Comparison of ENCODE assay signal across 8 cellular contexts in the genomic region with DNA sequence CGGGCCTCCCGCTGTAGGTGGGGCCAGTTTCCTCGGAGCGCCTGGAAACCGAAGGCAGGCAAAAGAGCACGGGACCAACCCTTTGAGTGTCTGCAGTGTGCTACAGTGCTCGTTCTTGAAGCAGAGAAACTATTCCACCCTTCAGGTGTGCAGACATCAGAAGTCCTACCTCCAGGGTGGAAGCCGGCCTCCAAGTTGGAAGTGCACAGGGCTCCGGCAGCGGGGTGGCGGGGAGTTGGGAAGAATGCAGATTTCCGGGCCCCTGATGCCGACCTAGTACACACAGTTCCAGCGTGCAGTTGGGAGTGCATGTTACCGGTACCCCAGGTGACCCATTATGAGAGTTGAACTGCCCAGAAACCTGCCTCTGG. TPM values are rescaled to one million over a fixed set of nuclear protein-coding genes. Genes with fewer than 3 reads are reported as not detected.
A peak's percentile ranks its signal among the peaks of the same experiment; 100 is the strongest.
DNase-seq lines count a peak whose midpoint lies in the region; ATAC-seq and TF ChIP-seq lines count a peak whose summit lies in the region.

No MANE protein-coding gene starts in this region.

- H3K4me1 Mint-ChIP-seq in activated naive CD4-positive, alpha-beta T cell treated with anti-CD3 and anti-CD28 coated beads for 36 hours (ENCODE audit: low read depth): peaks cover 58% of the 10 kb centered on the region
- H3K4me1 Mint-ChIP-seq in memory B cell: peaks cover 42% of the 10 kb centered on the region
- peaks cover 34% of the 10 kb centered on the region for H3K4me1 Mint-ChIP-seq in type B pancreatic cell (ENCODE audit: unreplicated experiment)

- H3K27me3 Mint-ChIP-seq in activated naive CD4-positive, alpha-beta T cell treated with anti-CD3 and anti-CD28 coated beads for 36 hours (ENCODE audit: low read depth): no peaks in the 10 kb centered on the region
- H3K27me3 Mint-ChIP-seq in memory B cell: no peaks in the 10 kb centered on the region
- no peaks in the 10 kb centered on the region for H3K27me3 Mint-ChIP-seq in type B pancreatic cell

- TF ChIP-seq CTCF in astrocyte of the spinal cord (IDR thresholded peaks at IDR 0.05; ENCODE audit: low read depth, low read length) (no peak), type B pancreatic cell (conservative IDR thresholded peaks at IDR 0.05) (no peak)

- H3K36me3 Mint-ChIP-seq in activated naive CD4-positive, alpha-beta T cell treated with anti-CD3 and anti-CD28 coated beads for 36 hours (ENCODE audit: low read depth): peaks cover 12% of the 10 kb centered on the region
- peaks cover 8% of the 10 kb centered on the region for H3K36me3 Mint-ChIP-seq in memory B cell
- no peaks in the 10 kb centered on the region for H3K36me3 Mint-ChIP-seq in type B pancreatic cell

- H3K4me3 ChIP-seq in astrocyte of the spinal cord (ENCODE audit: low read depth, low read length): peak overlapping the region; percentile 57

- ATAC-seq in memory B cell (ENCODE audit: low read depth) (no peak), HG03159 (IDR thresholded peaks at IDR 0.05; ENCODE audit: unreplicated experiment) (no peak)

- no peak for DNase-seq in activated naive CD4-positive, alpha-beta T cell treated with anti-CD3 and anti-CD28 coated beads for 36 hours
- DNase-seq in activated naive CD4-positive, alpha-beta T cell (lab: John Stamatoyannopoulos, UW): no peak
- DNase-seq in astrocyte of the spinal cord (ENCODE audit: low read depth, low spot score): no peak
- DNase-seq in memory B cell (ENCODE audit: low spot score in 2 of 2): no peak
- no peak for DNase-seq in type B pancreatic cell (ENCODE audit: extremely low spot score, unreplicated experiment)
- DNase-seq in H4 (ENCODE audit: low spot score): no peak
- DNase-seq in putamen (ENCODE audit: low spot score): no peak

- intact Hi-C loops in activated naive CD4-positive, alpha-beta T cell treated with anti-CD3 and anti-CD28 coated beads for 36 hours (cut with micrococcal nuclease): loop anchor here (1.0 to 5.0 kb wide), 5 partner anchors 9 to 337 kb away; a partner anchor contains a TSS

- no peaks in the 10 kb centered on the region for H3K9me3 Mint-ChIP-seq in activated naive CD4-positive, alpha-beta T cell treated with anti-CD3 and anti-CD28 coated beads for 36 hours
- H3K9me3 Mint-ChIP-seq in memory B cell (no peaks in the 10 kb centered on the region), type B pancreatic cell (no peaks in the 10 kb centered on the region)

- in situ Hi-C loops in astrocyte of the spinal cord (cut with HindIII; ENCODE audit: low sequenced_read_pairs): no loop called here

- H3K4me3 Mint-ChIP-seq in activated naive CD4-positive, alpha-beta T cell treated with anti-CD3 and anti-CD28 coated beads for 36 hours: peak overlapping the region; percentile 86
- H3K4me3 Mint-ChIP-seq in memory B cell: peak overlapping the region; percentile 96
- peak overlapping the region; percentile 93 for H3K4me3 Mint-ChIP-seq in type B pancreatic cell

- H3K27ac Mint-ChIP-seq in activated naive CD4-positive, alpha-beta T cell treated with anti-CD3 and anti-CD28 coated beads for 36 hours: peak overlapping the region; percentile 89
- H3K27ac Mint-ChIP-seq in memory B cell: peak overlapping the region; percentile 99
- H3K27ac Mint-ChIP-seq in type B pancreatic cell: peak overlapping the region; percentile 97

- CTCF ChIA-PET in activated naive CD4-positive, alpha-beta T cell treated with anti-CD3 and anti-CD28 coated beads for 36 hours (lab: Charles Lee): interaction anchor here (0.9 to 2.5 kb wide), 6 partner anchors 16 to 159 kb away, joined by 3 to 7 read pairs (median 4); no protein-coding TSS in a partner anchor

RNA-seq across cellular contexts. Expression of a gene that starts 3.0 kb away (rescaled TPM):
- 100 to 1,000 TPM; 115 to 121 TPM for total RNA-seq in activated naive CD4-positive, alpha-beta T cell treated with anti-CD3 and anti-CD28 coated beads for 36 hours
- 38.6 and 58.2 TPM in 2 replicates for total RNA-seq in type B pancreatic cell (ENCODE audit: low replicate concordance)
- 12.0 and 20.8 TPM in 2 replicates for total RNA-seq in H4 (2014; rRNA removed; shearing (Covaris generic))
